ENCODE assay signal across 37 cellular contexts in the genomic region with DNA sequence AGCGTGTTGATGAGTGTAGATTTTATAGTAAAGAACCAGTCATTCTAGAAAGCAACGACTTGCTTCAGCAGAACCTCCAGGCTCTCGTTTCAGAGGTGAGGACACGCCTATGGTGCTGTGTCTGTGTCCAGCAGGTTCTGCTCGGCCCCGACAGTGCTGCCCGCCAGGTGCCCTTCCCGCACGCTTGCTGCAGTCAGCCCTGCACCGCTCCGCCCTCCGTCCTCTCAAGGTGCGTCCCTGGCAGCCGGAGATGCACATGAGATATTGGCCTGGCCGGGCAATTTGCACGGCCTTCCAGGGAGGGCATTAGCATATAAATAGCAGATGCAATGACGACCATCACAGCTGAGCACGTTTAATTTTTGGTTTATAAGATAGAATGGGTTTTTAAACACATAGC. TPM values are rescaled to one million over a fixed set of nuclear protein-coding genes. Genes with fewer than 3 reads are reported as not detected.
"Had no signal": no experiment of that assay in that cellular context is flagged by ENCODE, and none has a peak within 500 bp of the region (broad histone marks: within the 10 kb centered on the region; RNA-seq: fewer than 3 reads in every experiment).

No MANE protein-coding gene starts in this region.

- H3K9me3 ChIP-seq: ascending aorta, breast epithelium, colonic mucosa, gastrocnemius medialis, heart left ventricle had no signal

- H3K27ac ChIP-seq: ascending aorta, cardiac muscle cell, colonic mucosa, foreskin keratinocyte, gastrocnemius medialis, WERI-Rb-1 had no signal

- H3K36me3 Mint-ChIP-seq: activated CD8-positive, alpha-beta memory T cell treated with anti-CD3 and anti-CD28 coated beads, Interleukin-2, amount 10 ng/mL, durations not matched to agents 7 days and 5 days had no signal

- H3K27ac Mint-ChIP-seq: activated B cell treated with CpG ODN at 0.5 μM for 24 hours; activated CD4-positive, alpha-beta memory T cell treated with anti-CD3 and anti-CD28 coated beads for 36 hours; activated CD8-positive, alpha-beta memory T cell treated with anti-CD3 and anti-CD28 coated beads, Interleukin-2, amount 10 ng/mL, durations not matched to agents 7 days and 5 days; activated CD8-positive, alpha-beta T cell treated with anti-CD3 and anti-CD28 coated beads, Interleukin-2, amount 10 ng/mL, durations not matched to agents 7 days and 5 days; activated naive CD4-positive, alpha-beta T cell treated with anti-CD3 and anti-CD28 coated beads for 36 hours; activated naive CD4-positive, alpha-beta T cell treated with anti-CD3 and anti-CD28 coated beads, Interleukin-2, amount 50 U/mL, for 24 hours; activated naive CD8-positive, alpha-beta T cell treated with anti-CD3 and anti-CD28 coated beads for 36 hours; activated naive CD8-positive, alpha-beta T cell treated with anti-CD3 and anti-CD28 coated beads, Interleukin-2, amount 50 U/mL, for 24 hours; activated T-helper 1 cell treated with anti-CD3 and anti-CD28 coated beads, Interleukin-12 subunit alpha, Interleukin-12 subunit beta, Interleukin-2, Interleukin-4 antibody, amounts not matched to agents 30 ng/mL and 10 ng/mL and 1 ng/mL, durations not matched to agents 14 hours and 24 hours and 36 hours; activated T-helper 2 cell treated with anti-CD3 and anti-CD28 coated beads, Interferon-gamma antibody, Interleukin-2, Interleukin-4, amounts not matched to agents 10 μg/mL and 5 μg/mL and 100 μg/mL, durations not matched to agents 14 hours and 24 hours and 36 hours; T-helper 1 cell treated with Interleukin-12 subunit alpha and Interleukin-12 subunit beta and Interleukin-4 antibody, amounts not matched to agents 30 μg/mL and 1 μg/mL, for 36 hours had no signal

- H3K36me3 ChIP-seq: breast epithelium, cardiac muscle cell, colonic mucosa had no signal

- H3K27me3 ChIP-seq: ascending aorta, breast epithelium, cardiac muscle cell, colonic mucosa, foreskin keratinocyte, gastrocnemius medialis, heart left ventricle had no signal

- DNase-seq: activated B cell treated with CpG ODN at 0.5 μM for 24 hours; activated CD4-positive, alpha-beta memory T cell treated with anti-CD3 and anti-CD28 coated beads for 36 hours; activated CD4-positive, alpha-beta T cell treated with anti-CD3 and anti-CD28 coated beads for 48 hours; activated CD4-positive, alpha-beta T cell treated with anti-CD3 and anti-CD28 coated beads, Interleukin-2, amount 50 U/mL, for 1 hour; activated CD8-positive, alpha-beta memory T cell treated with anti-CD3 and anti-CD28 coated beads, Interleukin-2, amount 10 ng/mL, durations not matched to agents 7 days and 5 days; activated CD8-positive, alpha-beta memory T cell treated with anti-CD3 and anti-CD28 coated beads, Interleukin-2, amount 50 U/mL, for 4 hours; activated CD8-positive, alpha-beta T cell treated with anti-CD3 and anti-CD28 coated beads, Interleukin-2, amount 10 ng/mL, durations not matched to agents 7 days and 5 days; activated effector memory CD4-positive, alpha-beta T cell treated with anti-CD3 and anti-CD28 coated beads, Interleukin-2, amount 50 U/mL, for 16 hours; activated naive CD4-positive, alpha-beta T cell treated with anti-CD3 and anti-CD28 coated beads for 36 hours; activated naive CD8-positive, alpha-beta T cell treated with anti-CD3 and anti-CD28 coated beads for 36 hours; activated naive CD8-positive, alpha-beta T cell treated with anti-CD3 and anti-CD28 coated beads, Interleukin-2, amount 50 U/mL, for 24 hours; activated T-cell treated with anti-CD3 and anti-CD28 coated beads, Interleukin-2, amount 50 U/mL, for 1 hour; activated T-cell treated with anti-CD3 and anti-CD28 coated beads, Interleukin-2, amount 50 U/mL, for 48 hours; central memory CD4-positive, alpha-beta T cell; cerebellar nuclear complex; colonic mucosa; effector CD8-positive, alpha-beta T cell; foreskin keratinocyte; gastrocnemius medialis; glutamatergic neuron; heart left ventricle; T1000; WERI-Rb-1 had no signal

- H3K4me1 ChIP-seq: breast epithelium, colonic mucosa, foreskin keratinocyte, gastrocnemius medialis had no signal

- ATAC-seq: activated CD4-positive, CD25-positive, alpha-beta regulatory T cell treated with anti-CD3 and anti-CD28 coated beads, Interleukin-2, amount 50 U/mL, for 24 hours; activated CD8-positive, alpha-beta memory T cell treated with anti-CD3 and anti-CD28 coated beads, Interleukin-2, amount 10 ng/mL, durations not matched to agents 7 days and 5 days; activated CD8-positive, alpha-beta T cell treated with anti-CD3 and anti-CD28 coated beads, Interleukin-2, amount 10 ng/mL, durations not matched to agents 7 days and 5 days; activated naive CD8-positive, alpha-beta T cell treated with anti-CD3 and anti-CD28 coated beads, Interleukin-2, amount 50 U/mL, for 24 hours; esophagus mucosa; foreskin keratinocyte; gastrocnemius medialis; heart left ventricle had no signal

- H3K4me3 Mint-ChIP-seq: activated B cell treated with CpG ODN at 0.5 μM for 24 hours; activated CD4-positive, alpha-beta memory T cell treated with anti-CD3 and anti-CD28 coated beads for 36 hours; activated CD8-positive, alpha-beta memory T cell treated with anti-CD3 and anti-CD28 coated beads, Interleukin-2, amount 10 ng/mL, durations not matched to agents 7 days and 5 days; activated CD8-positive, alpha-beta T cell treated with anti-CD3 and anti-CD28 coated beads, Interleukin-2, amount 10 ng/mL, durations not matched to agents 7 days and 5 days; activated naive CD4-positive, alpha-beta T cell treated with anti-CD3 and anti-CD28 coated beads for 36 hours; activated naive CD4-positive, alpha-beta T cell treated with anti-CD3 and anti-CD28 coated beads, Interleukin-2, amount 50 U/mL, for 24 hours; activated naive CD8-positive, alpha-beta T cell treated with anti-CD3 and anti-CD28 coated beads for 36 hours; activated naive CD8-positive, alpha-beta T cell treated with anti-CD3 and anti-CD28 coated beads, Interleukin-2, amount 50 U/mL, for 24 hours; activated T-helper 1 cell treated with anti-CD3 and anti-CD28 coated beads, Interleukin-12 subunit alpha, Interleukin-12 subunit beta, Interleukin-2, Interleukin-4 antibody, amounts not matched to agents 30 ng/mL and 10 ng/mL and 1 ng/mL, durations not matched to agents 14 hours and 24 hours and 36 hours; brain; T-helper 1 cell treated with Interleukin-12 subunit alpha and Interleukin-12 subunit beta and Interleukin-4 antibody, amounts not matched to agents 30 μg/mL and 1 μg/mL, for 36 hours had no signal

- H3K9me3 Mint-ChIP-seq: activated B cell treated with CpG ODN at 0.5 μM for 24 hours; activated CD4-positive, alpha-beta memory T cell treated with anti-CD3 and anti-CD28 coated beads for 36 hours; activated naive CD4-positive, alpha-beta T cell treated with anti-CD3 and anti-CD28 coated beads for 36 hours; activated naive CD4-positive, alpha-beta T cell treated with anti-CD3 and anti-CD28 coated beads, Interleukin-2, amount 50 U/mL, for 24 hours; activated naive CD8-positive, alpha-beta T cell treated with anti-CD3 and anti-CD28 coated beads for 36 hours; activated naive CD8-positive, alpha-beta T cell treated with anti-CD3 and anti-CD28 coated beads, Interleukin-2, amount 50 U/mL, for 24 hours; activated T-helper 1 cell treated with anti-CD3 and anti-CD28 coated beads, Interleukin-12 subunit alpha, Interleukin-12 subunit beta, Interleukin-2, Interleukin-4 antibody, amounts not matched to agents 30 ng/mL and 10 ng/mL and 1 ng/mL, durations not matched to agents 14 hours and 24 hours and 36 hours; activated T-helper 2 cell treated with anti-CD3 and anti-CD28 coated beads, Interferon-gamma antibody, Interleukin-2, Interleukin-4, amounts not matched to agents 10 μg/mL and 5 μg/mL and 100 μg/mL, durations not matched to agents 14 hours and 24 hours and 36 hours; brain; T-helper 1 cell treated with Interleukin-12 subunit alpha and Interleukin-12 subunit beta and Interleukin-4 antibody, amounts not matched to agents 30 μg/mL and 1 μg/mL, for 36 hours had no signal

- H3K27me3 Mint-ChIP-seq: activated B cell treated with CpG ODN at 0.5 μM for 24 hours; activated CD4-positive, alpha-beta memory T cell treated with anti-CD3 and anti-CD28 coated beads for 36 hours; activated CD8-positive, alpha-beta memory T cell treated with anti-CD3 and anti-CD28 coated beads, Interleukin-2, amount 10 ng/mL, durations not matched to agents 7 days and 5 days; activated naive CD4-positive, alpha-beta T cell treated with anti-CD3 and anti-CD28 coated beads, Interleukin-2, amount 50 U/mL, for 24 hours; activated naive CD8-positive, alpha-beta T cell treated with anti-CD3 and anti-CD28 coated beads for 36 hours; activated naive CD8-positive, alpha-beta T cell treated with anti-CD3 and anti-CD28 coated beads, Interleukin-2, amount 50 U/mL, for 24 hours; brain had no signal

- H3K4me1 Mint-ChIP-seq: activated B cell treated with CpG ODN at 0.5 μM for 24 hours; activated CD8-positive, alpha-beta memory T cell treated with anti-CD3 and anti-CD28 coated beads, Interleukin-2, amount 10 ng/mL, durations not matched to agents 7 days and 5 days; activated naive CD4-positive, alpha-beta T cell treated with anti-CD3 and anti-CD28 coated beads, Interleukin-2, amount 50 U/mL, for 24 hours; activated naive CD8-positive, alpha-beta T cell treated with anti-CD3 and anti-CD28 coated beads, Interleukin-2, amount 50 U/mL, for 24 hours had no signal

- H3K4me3 ChIP-seq: ascending aorta, cardiac muscle cell, colonic mucosa, gastrocnemius medialis, heart left ventricle had no signal

RNA-seq across cellular contexts. Expression of a gene that starts 44.9 kb away (rescaled TPM):
- total RNA-seq: activated B cell treated with CpG ODN at 0.5 μM for 24 hours; activated CD4-positive, alpha-beta memory T cell treated with anti-CD3 and anti-CD28 coated beads for 36 hours; activated CD8-positive, alpha-beta memory T cell treated with anti-CD3 and anti-CD28 coated beads for 36 hours; activated CD8-positive, alpha-beta memory T cell treated with anti-CD3 and anti-CD28 coated beads, Interleukin-2, amount 10 ng/mL, durations not matched to agents 7 days and 5 days; activated CD8-positive, alpha-beta T cell treated with anti-CD3 and anti-CD28 coated beads, Interleukin-2, amount 10 ng/mL, durations not matched to agents 7 days and 5 days; activated naive CD4-positive, alpha-beta T cell treated with anti-CD3 and anti-CD28 coated beads for 36 hours; activated naive CD8-positive, alpha-beta T cell treated with anti-CD3 and anti-CD28 coated beads for 36 hours; activated T-helper 1 cell treated with anti-CD3 and anti-CD28 coated beads, Interleukin-12 subunit alpha, Interleukin-12 subunit beta, Interleukin-2, Interleukin-4 antibody, amounts not matched to agents 30 ng/mL and 10 ng/mL and 1 ng/mL, durations not matched to agents 14 hours and 24 hours and 36 hours; activated T-helper 2 cell treated with anti-CD3 and anti-CD28 coated beads, Interferon-gamma antibody, Interleukin-2, Interleukin-4, amounts not matched to agents 10 μg/mL and 5 μg/mL and 100 μg/mL, durations not matched to agents 14 hours and 24 hours and 36 hours; ascending aorta; breast epithelium; cardiac muscle cell; colonic mucosa; dermis microvascular lymphatic vessel endothelial cell; epithelial cell of proximal tubule; esophagus mucosa; foreskin keratinocyte; gastrocnemius medialis; heart left ventricle; T-helper 2 cell treated with Interferon-gamma antibody and Interleukin-4, amounts not matched to agents 100 ng/mL and 5 ng/mL, for 36 hours had no signal
- polyA plus RNA-seq: cardiac muscle cell, foreskin keratinocyte, heart left ventricle had no signal
